ENCODE assay signal across 1 cellular context in the genomic region with DNA sequence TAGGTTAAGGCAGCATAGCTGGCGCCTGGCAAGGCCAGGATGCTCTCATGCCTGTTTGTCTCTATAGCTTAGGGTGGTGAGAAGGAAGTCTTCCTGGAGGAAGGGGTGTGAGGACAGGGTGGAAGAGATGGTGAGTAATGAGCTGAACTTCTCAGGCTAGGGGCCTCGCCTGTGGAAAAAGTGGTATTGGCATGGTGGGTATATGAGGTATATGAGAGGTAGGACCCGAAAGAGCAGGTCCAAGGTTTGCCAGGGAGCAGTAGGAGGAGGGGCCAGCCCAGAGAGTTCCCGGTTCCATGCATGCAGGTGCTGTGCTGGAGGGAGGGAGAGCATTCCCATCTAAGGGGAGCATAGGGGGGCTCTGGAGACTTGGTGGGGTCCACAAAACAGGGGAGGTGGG.
TF ChIP-seq lines count a peak whose summit lies in the region.

No MANE protein-coding gene starts in this region.

TF ChIP-seq in WTC11, 78 proteins besides CTCF, POLR2A, EP300 and RAD21 (continued from another document):
- TF ChIP-seq, protein P1, sequence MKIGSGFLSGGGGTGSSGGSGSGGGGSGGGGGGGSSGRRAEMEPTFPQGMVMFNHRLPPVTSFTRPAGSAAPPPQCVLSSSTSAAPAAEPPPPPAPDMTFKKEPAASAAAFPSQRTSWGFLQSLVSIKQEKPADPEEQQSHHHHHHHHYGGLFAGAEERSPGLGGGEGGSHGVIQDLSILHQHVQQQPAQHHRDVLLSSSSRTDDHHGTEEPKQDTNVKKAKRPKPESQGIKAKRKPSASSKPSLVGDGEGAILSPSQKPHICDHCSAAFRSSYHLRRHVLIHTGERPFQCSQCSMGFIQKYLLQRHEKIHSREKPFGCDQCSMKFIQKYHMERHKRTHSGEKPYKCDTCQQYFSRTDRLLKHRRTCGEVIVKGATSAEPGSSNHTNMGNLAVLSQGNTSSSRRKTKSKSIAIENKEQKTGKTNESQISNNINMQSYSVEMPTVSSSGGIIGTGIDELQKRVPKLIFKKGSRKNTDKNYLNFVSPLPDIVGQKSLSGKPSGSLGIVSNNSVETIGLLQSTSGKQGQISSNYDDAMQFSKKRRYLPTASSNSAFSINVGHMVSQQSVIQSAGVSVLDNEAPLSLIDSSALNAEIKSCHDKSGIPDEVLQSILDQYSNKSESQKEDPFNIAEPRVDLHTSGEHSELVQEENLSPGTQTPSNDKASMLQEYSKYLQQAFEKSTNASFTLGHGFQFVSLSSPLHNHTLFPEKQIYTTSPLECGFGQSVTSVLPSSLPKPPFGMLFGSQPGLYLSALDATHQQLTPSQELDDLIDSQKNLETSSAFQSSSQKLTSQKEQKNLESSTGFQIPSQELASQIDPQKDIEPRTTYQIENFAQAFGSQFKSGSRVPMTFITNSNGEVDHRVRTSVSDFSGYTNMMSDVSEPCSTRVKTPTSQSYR (CRISPR knock-in tag; IDR thresholded peaks at IDR 0.05) = no peak
- TF ChIP-seq ZNF423 (CRISPR knock-in tag; IDR thresholded peaks at IDR 0.05) (no peak), GABPB1 (CRISPR knock-in tag; IDR thresholded peaks at IDR 0.05) (no peak), ATF1 (CRISPR knock-in tag; IDR thresholded peaks at IDR 0.05) (no peak), CREB1 (CRISPR knock-in tag; IDR thresholded peaks at IDR 0.05) (no peak), SP1 (CRISPR knock-in tag; conservative IDR thresholded peaks at IDR 0.05) (no peak), ZBTB21 (CRISPR knock-in tag; IDR thresholded peaks at IDR 0.05; ENCODE audit: borderline replicate concordance) (no peak)
- TF ChIP-seq, protein P2, sequence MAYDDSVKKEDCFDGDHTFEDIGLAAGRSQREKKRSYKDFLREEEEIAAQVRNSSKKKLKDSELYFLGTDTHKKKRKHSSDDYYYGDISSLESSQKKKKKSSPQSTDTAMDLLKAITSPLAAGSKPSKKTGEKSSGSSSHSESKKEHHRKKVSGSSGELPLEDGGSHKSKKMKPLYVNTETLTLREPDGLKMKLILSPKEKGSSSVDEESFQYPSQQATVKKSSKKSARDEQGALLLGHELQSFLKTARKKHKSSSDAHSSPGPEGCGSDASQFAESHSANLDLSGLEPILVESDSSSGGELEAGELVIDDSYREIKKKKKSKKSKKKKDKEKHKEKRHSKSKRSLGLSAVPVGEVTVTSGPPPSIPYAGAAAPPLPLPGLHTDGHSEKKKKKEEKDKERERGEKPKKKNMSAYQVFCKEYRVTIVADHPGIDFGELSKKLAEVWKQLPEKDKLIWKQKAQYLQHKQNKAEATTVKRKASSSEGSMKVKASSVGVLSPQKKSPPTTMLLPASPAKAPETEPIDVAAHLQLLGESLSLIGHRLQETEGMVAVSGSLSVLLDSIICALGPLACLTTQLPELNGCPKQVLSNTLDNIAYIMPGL (CRISPR knock-in tag; IDR thresholded peaks at IDR 0.05) = no peak
- TF ChIP-seq, protein P3, sequence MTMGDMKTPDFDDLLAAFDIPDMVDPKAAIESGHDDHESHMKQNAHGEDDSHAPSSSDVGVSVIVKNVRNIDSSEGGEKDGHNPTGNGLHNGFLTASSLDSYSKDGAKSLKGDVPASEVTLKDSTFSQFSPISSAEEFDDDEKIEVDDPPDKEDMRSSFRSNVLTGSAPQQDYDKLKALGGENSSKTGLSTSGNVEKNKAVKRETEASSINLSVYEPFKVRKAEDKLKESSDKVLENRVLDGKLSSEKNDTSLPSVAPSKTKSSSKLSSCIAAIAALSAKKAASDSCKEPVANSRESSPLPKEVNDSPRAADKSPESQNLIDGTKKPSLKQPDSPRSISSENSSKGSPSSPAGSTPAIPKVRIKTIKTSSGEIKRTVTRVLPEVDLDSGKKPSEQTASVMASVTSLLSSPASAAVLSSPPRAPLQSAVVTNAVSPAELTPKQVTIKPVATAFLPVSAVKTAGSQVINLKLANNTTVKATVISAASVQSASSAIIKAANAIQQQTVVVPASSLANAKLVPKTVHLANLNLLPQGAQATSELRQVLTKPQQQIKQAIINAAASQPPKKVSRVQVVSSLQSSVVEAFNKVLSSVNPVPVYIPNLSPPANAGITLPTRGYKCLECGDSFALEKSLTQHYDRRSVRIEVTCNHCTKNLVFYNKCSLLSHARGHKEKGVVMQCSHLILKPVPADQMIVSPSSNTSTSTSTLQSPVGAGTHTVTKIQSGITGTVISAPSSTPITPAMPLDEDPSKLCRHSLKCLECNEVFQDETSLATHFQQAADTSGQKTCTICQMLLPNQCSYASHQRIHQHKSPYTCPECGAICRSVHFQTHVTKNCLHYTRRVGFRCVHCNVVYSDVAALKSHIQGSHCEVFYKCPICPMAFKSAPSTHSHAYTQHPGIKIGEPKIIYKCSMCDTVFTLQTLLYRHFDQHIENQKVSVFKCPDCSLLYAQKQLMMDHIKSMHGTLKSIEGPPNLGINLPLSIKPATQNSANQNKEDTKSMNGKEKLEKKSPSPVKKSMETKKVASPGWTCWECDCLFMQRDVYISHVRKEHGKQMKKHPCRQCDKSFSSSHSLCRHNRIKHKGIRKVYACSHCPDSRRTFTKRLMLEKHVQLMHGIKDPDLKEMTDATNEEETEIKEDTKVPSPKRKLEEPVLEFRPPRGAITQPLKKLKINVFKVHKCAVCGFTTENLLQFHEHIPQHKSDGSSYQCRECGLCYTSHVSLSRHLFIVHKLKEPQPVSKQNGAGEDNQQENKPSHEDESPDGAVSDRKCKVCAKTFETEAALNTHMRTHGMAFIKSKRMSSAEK (CRISPR knock-in tag; IDR thresholded peaks at IDR 0.05; ENCODE audit: borderline replicate concordance) = no peak
- TF ChIP-seq, protein P4, sequence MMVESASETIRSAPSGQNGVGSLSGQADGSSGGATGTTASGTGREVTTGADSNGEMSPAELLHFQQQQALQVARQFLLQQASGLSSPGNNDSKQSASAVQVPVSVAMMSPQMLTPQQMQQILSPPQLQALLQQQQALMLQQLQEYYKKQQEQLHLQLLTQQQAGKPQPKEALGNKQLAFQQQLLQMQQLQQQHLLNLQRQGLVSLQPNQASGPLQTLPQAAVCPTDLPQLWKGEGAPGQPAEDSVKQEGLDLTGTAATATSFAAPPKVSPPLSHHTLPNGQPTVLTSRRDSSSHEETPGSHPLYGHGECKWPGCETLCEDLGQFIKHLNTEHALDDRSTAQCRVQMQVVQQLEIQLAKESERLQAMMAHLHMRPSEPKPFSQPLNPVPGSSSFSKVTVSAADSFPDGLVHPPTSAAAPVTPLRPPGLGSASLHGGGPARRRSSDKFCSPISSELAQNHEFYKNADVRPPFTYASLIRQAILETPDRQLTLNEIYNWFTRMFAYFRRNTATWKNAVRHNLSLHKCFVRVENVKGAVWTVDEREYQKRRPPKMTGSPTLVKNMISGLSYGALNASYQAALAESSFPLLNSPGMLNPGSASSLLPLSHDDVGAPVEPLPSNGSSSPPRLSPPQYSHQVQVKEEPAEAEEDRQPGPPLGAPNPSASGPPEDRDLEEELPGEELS (CRISPR knock-in tag; IDR thresholded peaks at IDR 0.05) = no peak
- TF ChIP-seq, protein P5, sequence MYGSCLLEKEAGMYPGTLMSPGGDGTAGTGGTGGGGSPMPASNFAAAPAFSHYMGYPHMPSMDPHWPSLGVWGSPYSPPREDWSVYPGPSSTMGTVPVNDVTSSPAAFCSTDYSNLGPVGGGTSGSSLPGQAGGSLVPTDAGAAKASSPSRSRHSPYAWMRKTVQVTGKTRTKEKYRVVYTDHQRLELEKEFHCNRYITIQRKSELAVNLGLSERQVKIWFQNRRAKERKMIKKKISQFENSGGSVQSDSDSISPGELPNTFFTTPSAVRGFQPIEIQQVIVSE (CRISPR knock-in tag; IDR thresholded peaks at IDR 0.05; ENCODE audit: borderline replicate concordance) = no peak
